ENCODE assay signal across 8 cellular contexts in genomic region chr1:24536391-24536840, GRCh38.
DNase-seq lines count a peak whose midpoint lies in the region; ATAC-seq and TF ChIP-seq lines count a peak whose summit lies in the region.

No MANE protein-coding gene starts in this region.

- DNase-seq in EL: peak; percentile 31
- peak; percentile 26 to 93 (median 72) for DNase-seq in T-helper 2 cell
- peak; percentile 35 for DNase-seq in astrocyte of the cerebellum (ENCODE audit: low read depth)
- DNase-seq in stimulated activated CD4-positive, alpha-beta T cell treated with anti-CD3 and anti-CD28 coated beads, Interleukin-15, amount 100 ng/mL, for 1 hour (ENCODE audit: low read depth in 1 of 2, low spot score in 1 of 2): peak; percentile 20 to 43
- no peak for DNase-seq in head of caudate nucleus

- intact Hi-C loops in head of caudate nucleus (cut with DNase I): no loop called here

- no peak overlapping the region for H3K4me3 ChIP-seq in astrocyte of the cerebellum (ENCODE audit: low read depth, low read length)

- no peak for TF ChIP-seq CTCF in astrocyte of the cerebellum (IDR thresholded peaks at IDR 0.05; ENCODE audit: low read depth, low read length, missing control alignments)

- ATAC-seq in HG03045 (IDR thresholded peaks at IDR 0.05; ENCODE audit: unreplicated experiment) (peak; percentile 69), HG03378 (IDR thresholded peaks at IDR 0.05; ENCODE audit: unreplicated experiment) (no peak), HG03520 (IDR thresholded peaks at IDR 0.05; ENCODE audit: unreplicated experiment) (no peak)

- in situ Hi-C loops in astrocyte of the cerebellum (cut with HindIII; ENCODE audit: low sequenced_read_pairs): no loop called here

Comparison
In these comparisons a context has a peak if more than half of its experiments do, and no peak if none do; other contexts are left out.
1. DNase-seq: peak in EL (single experiment), T-helper 2 cell (5 of 5), astrocyte of the cerebellum (single experiment) and stimulated activated CD4-positive, alpha-beta T cell treated with anti-CD3 and anti-CD28 coated beads, Interleukin-15, amount 100 ng/mL, for 1 hour (2 of 2); none in head of caudate nucleus (0 of 42).